1 cellular context compared by ENCODE assay signal in the genomic region with DNA sequence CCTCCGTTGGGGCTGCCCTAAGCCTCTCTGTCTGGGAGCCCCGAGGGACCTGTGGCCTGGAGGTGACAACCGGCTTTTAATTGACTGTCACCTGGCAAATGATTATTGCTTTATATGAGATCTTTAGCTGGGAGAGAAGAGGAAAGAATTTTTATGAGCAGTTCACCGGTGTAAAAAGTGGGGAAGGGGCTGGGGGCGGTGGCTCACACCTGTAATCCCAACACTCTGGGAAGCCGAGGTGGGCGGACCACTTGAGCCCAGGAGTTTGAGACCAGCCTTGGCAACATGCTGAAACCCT.
TF ChIP-seq lines count a peak whose summit lies in the region.

No MANE protein-coding gene starts in this region.

TF ChIP-seq in SK-N-SH treated with all-trans-retinoic acid at 6 μM for 48 hours, 23 proteins besides CTCF, POLR2A, EP300 and RAD21 (continued from another document):
- no peak for TF ChIP-seq CSRNP3 (CRISPR knock-in tag; IDR thresholded peaks at IDR 0.05)
- TF ChIP-seq BACH2 (CRISPR knock-in tag; IDR thresholded peaks at IDR 0.05; ENCODE audit: borderline replicate concordance): no peak
- TF ChIP-seq TOX (CRISPR knock-in tag; IDR thresholded peaks at IDR 0.05; ENCODE audit: borderline replicate concordance): no peak
- TF ChIP-seq PPARA (CRISPR knock-in tag; IDR thresholded peaks at IDR 0.05; ENCODE audit: borderline replicate concordance): no peak
- TF ChIP-seq CREB5 (CRISPR knock-in tag; IDR thresholded peaks at IDR 0.05; ENCODE audit: low read depth): no peak
- TF ChIP-seq ARNTL (CRISPR knock-in tag; IDR thresholded peaks at IDR 0.05; ENCODE audit: borderline replicate concordance, low read depth): no peak
- no peak for TF ChIP-seq TCF4 (CRISPR knock-in tag; IDR thresholded peaks at IDR 0.05; ENCODE audit: borderline replicate concordance)
- no peak for TF ChIP-seq ZC3H10 (CRISPR knock-in tag; IDR thresholded peaks at IDR 0.05)
- TF ChIP-seq ZNF565 (CRISPR knock-in tag; conservative IDR thresholded peaks at IDR 0.05; ENCODE audit: low read depth): no peak
- no peak for TF ChIP-seq ZFP30 (CRISPR knock-in tag; IDR thresholded peaks at IDR 0.05)
